ENCODE assay signal across 24 cellular contexts in the genomic region with DNA sequence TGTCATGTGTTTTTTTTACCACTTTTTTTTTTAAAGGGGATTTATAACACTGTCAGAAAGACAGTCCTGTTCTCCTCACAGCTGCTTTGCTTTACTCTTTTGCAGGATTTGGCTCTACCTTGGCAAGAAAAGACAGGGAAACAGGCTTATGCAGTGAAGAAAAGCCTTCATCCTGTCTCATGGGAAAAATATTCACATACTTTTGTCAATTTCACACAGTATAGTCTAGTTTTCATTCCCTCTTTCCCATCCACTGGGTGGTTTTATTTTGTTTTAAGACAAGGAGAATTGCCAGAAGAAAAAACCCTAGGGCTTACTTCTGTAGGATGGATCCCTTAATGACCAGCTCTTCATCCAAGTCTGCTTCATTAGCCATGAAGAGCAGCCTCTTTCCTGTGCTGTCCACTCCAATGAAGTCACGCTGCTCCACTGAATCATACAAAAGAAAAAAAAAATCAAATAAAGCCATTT.
A peak's percentile ranks its signal among the peaks of the same experiment; 100 is the strongest.
DNase-seq lines count a peak whose midpoint lies in the region; ATAC-seq, FAIRE-seq and TF ChIP-seq lines count a peak whose summit lies in the region.
"Had no signal": no experiment of that assay in that cellular context is flagged by ENCODE, and none has a peak within 500 bp of the region (broad histone marks: within the 10 kb centered on the region; RNA-seq: fewer than 3 reads in every experiment).

No MANE protein-coding gene starts in this region.

- in situ Hi-C loops in astrocyte of the cerebellum (cut with HindIII; ENCODE audit: low sequenced_read_pairs) = no loop called here

- H3K4me3 Mint-ChIP-seq in activated CD4-positive, alpha-beta memory T cell treated with anti-CD3 and anti-CD28 coated beads for 36 hours = no peak overlapping the region
- H3K4me3 Mint-ChIP-seq: activated CD8-positive, alpha-beta memory T cell treated with anti-CD3 and anti-CD28 coated beads, Interleukin-2, amount 10 ng/mL, durations not matched to agents 7 days and 5 days; stimulated activated naive B cell treated with anti-CD40 and anti-IgM and Interleukin-4, amounts not matched to agents 10 μg/mL and 1 μg/mL and 100 μg/mL, for 72 hours had no signal

- H3K27me3 Mint-ChIP-seq in activated CD4-positive, alpha-beta memory T cell treated with anti-CD3 and anti-CD28 coated beads for 36 hours = no peaks in the 10 kb centered on the region
- H3K27me3 Mint-ChIP-seq: activated CD8-positive, alpha-beta memory T cell treated with anti-CD3 and anti-CD28 coated beads, Interleukin-2, amount 10 ng/mL, durations not matched to agents 7 days and 5 days; stimulated activated naive B cell treated with anti-CD40 and anti-IgM and Interleukin-4, amounts not matched to agents 10 μg/mL and 1 μg/mL and 100 μg/mL, for 72 hours had no signal

- no peak for TF ChIP-seq CTCF in heart right ventricle (IDR thresholded peaks at IDR 0.05)
- TF ChIP-seq CTCF in left ventricle myocardium inferior (IDR thresholded peaks at IDR 0.05; ENCODE audit: borderline replicate concordance) = no peak
- TF ChIP-seq CTCF in astrocyte of the cerebellum (IDR thresholded peaks at IDR 0.05; ENCODE audit: low read depth, low read length, missing control alignments) = no peak
- TF ChIP-seq CTCF in esophagus muscularis mucosa (IDR thresholded peaks at IDR 0.05) = no peak

- CTCF ChIA-PET in activated CD4-positive, alpha-beta memory T cell treated with anti-CD3 and anti-CD28 coated beads for 36 hours (lab: Charles Lee) = no interaction called here

- H3K27me3 ChIP-seq in heart right ventricle (no peaks in the 10 kb centered on the region), left ventricle myocardium inferior (ENCODE audit: low read depth) (no peaks in the 10 kb centered on the region), aorta (ENCODE audit: control insufficient read depth in 1 of 2, insufficient read depth in 2 of 2, low read length in 1 of 2) (no peaks in the 10 kb centered on the region), esophagus muscularis mucosa (no peaks in the 10 kb centered on the region)
- H3K27me3 ChIP-seq: left lung, pancreas, upper lobe of left lung had no signal

- H3K9me3 ChIP-seq in heart right ventricle = peaks cover 0 to 5% (median 0%) of the 10 kb centered on the region in 11 donors
- H3K9me3 ChIP-seq in left ventricle myocardium inferior (replicated peaks) = no peaks in the 10 kb centered on the region
- H3K9me3 ChIP-seq in aorta (ENCODE audit: control insufficient read depth, low read length) = no peaks in the 10 kb centered on the region
- H3K9me3 ChIP-seq in esophagus muscularis mucosa = no peaks in the 10 kb centered on the region
- H3K9me3 ChIP-seq: pancreas, upper lobe of left lung had no signal

- TF ChIP-seq EP300 in esophagus muscularis mucosa (IDR thresholded peaks at IDR 0.05) = no peak

- POLR2A ChIA-PET in activated CD4-positive, alpha-beta memory T cell treated with anti-CD3 and anti-CD28 coated beads for 36 hours (lab: Charles Lee) = interaction anchor here (1.0 kb wide), 1 partner anchor 60 kb away, joined by 3 read pairs; a partner anchor contains a TSS

- H3K4me1 ChIP-seq in heart right ventricle (peaks cover 0 to 20% (median 4%) of the 10 kb centered on the region in 9 donors), left ventricle myocardium inferior (peaks cover 4% of the 10 kb centered on the region), aorta (ENCODE audit: control insufficient read depth in 1 of 2, insufficient read depth in 2 of 2, low read length in 2 of 2) (no peaks in the 10 kb centered on the region), esophagus muscularis mucosa (peaks cover 0 to 17% (median 8%) of the 10 kb centered on the region in 4 donors)
- H3K4me1 ChIP-seq: left lung, pancreas, upper lobe of left lung had no signal

- H3K36me3 ChIP-seq in heart right ventricle = peaks cover 0 to 27% (median 0%) of the 10 kb centered on the region in 9 donors
- peaks cover 9% of the 10 kb centered on the region for H3K36me3 ChIP-seq in left ventricle myocardium inferior
- no peaks in the 10 kb centered on the region for H3K36me3 ChIP-seq in aorta (ENCODE audit: control insufficient read depth in 1 of 2, insufficient read depth in 2 of 2, low read length in 1 of 2)
- H3K36me3 ChIP-seq in esophagus muscularis mucosa = peaks cover 0 to 20% (median 15%) of the 10 kb centered on the region in 4 donors
- H3K36me3 ChIP-seq: pancreas had no signal

- no peak for TF ChIP-seq POLR2A in esophagus muscularis mucosa (IDR thresholded peaks at IDR 0.05; ENCODE audit: low read depth)

- peak in 5 of 8 donors; percentile 37 to 81 (median 61) for ATAC-seq in heart right ventricle
- peak; percentile 46 for ATAC-seq in aorta (ENCODE audit: low FRiP score)
- ATAC-seq: activated CD8-positive, alpha-beta memory T cell treated with anti-CD3 and anti-CD28 coated beads, Interleukin-2, amount 10 ng/mL, durations not matched to agents 7 days and 5 days; left lung; Right ventricle myocardium inferior; stimulated activated naive B cell treated with anti-CD40 and anti-IgM and Interleukin-4, amounts not matched to agents 10 μg/mL and 1 μg/mL and 100 μg/mL, for 72 hours had no signal

- no peak for FAIRE-seq in HTR-8/SVneo (lab: Jason Lieb, UNC)
- FAIRE-seq: bronchial epithelial cell, pancreas had no signal

- DNase-seq in heart right ventricle = no peak
- DNase-seq in left ventricle myocardium inferior = no peak
- DNase-seq in astrocyte of the cerebellum (ENCODE audit: low read depth) = peak; percentile 40
- peak; percentile 22 for DNase-seq in hepatic stellate cell (ENCODE audit: low spot score)
- DNase-seq in aorta = no peak
- DNase-seq in esophagus muscularis mucosa (ENCODE audit: extremely low spot score) = no peak
- no peak for DNase-seq in activated CD4-positive, alpha-beta memory T cell treated with anti-CD3 and anti-CD28 coated beads for 36 hours
- no peak for DNase-seq in HTR-8/SVneo (ENCODE audit: insufficient read length, low spot score)
- DNase-seq: 8988T; activated CD8-positive, alpha-beta memory T cell treated with anti-CD3 and anti-CD28 coated beads, Interleukin-2, amount 10 ng/mL, durations not matched to agents 7 days and 5 days; effector CD4-positive, alpha-beta T cell; foreskin melanocyte; GDM1; GOT3; left lung; NCI-H1694; NCI-H446 treated with DMSO at 0.1 percent for 48 hours; pancreas; stimulated activated CD4-positive, alpha-beta T cell treated with anti-CD3 and anti-CD28 coated beads, Interleukin-12 subunit alpha, Interleukin-12 subunit beta, amount 100 ng/mL, for 4 hours; stimulated activated naive B cell treated with anti-CD40 and anti-IgM and Interleukin-4, amounts not matched to agents 10 μg/mL and 1 μg/mL and 100 μg/mL, for 72 hours; T-helper 2 cell; upper lobe of left lung had no signal

- no peaks in the 10 kb centered on the region for H3K4me1 Mint-ChIP-seq in activated CD4-positive, alpha-beta memory T cell treated with anti-CD3 and anti-CD28 coated beads for 36 hours (ENCODE audit: low read depth)
- H3K4me1 Mint-ChIP-seq: stimulated activated naive B cell treated with anti-CD40 and anti-IgM and Interleukin-4, amounts not matched to agents 10 μg/mL and 1 μg/mL and 100 μg/mL, for 72 hours had no signal

- peaks cover 10% of the 10 kb centered on the region for H3K36me3 Mint-ChIP-seq in activated CD4-positive, alpha-beta memory T cell treated with anti-CD3 and anti-CD28 coated beads for 36 hours

- H3K9me3 Mint-ChIP-seq in activated CD4-positive, alpha-beta memory T cell treated with anti-CD3 and anti-CD28 coated beads for 36 hours = no peaks in the 10 kb centered on the region
- H3K9me3 Mint-ChIP-seq: stimulated activated naive B cell treated with anti-CD40 and anti-IgM and Interleukin-4, amounts not matched to agents 10 μg/mL and 1 μg/mL and 100 μg/mL, for 72 hours had no signal

- 67 to 84% methylated on average over 1 of the region's 1 CpG for WGBS in heart right ventricle, 2 donors
- WGBS in aorta, 2 donors = 25 to 38% methylated on average over 1 of the region's 1 CpG
- 77% methylated on average over 1 of the region's 1 CpG for WGBS in esophagus muscularis mucosa

- intact Hi-C loops in heart right ventricle (cut with DNase I) (no loop called here), left ventricle myocardium inferior (cut with micrococcal nuclease) (no loop called here), aorta (cut with DNase I) (no loop called here), esophagus muscularis mucosa (cut with DNase I) (no loop called here)
- intact Hi-C loops in activated CD4-positive, alpha-beta memory T cell treated with anti-CD3 and anti-CD28 coated beads for 36 hours (cut with micrococcal nuclease) = no loop called here

- H3K27ac ChIP-seq in heart right ventricle = peak overlapping the region in 3 of 10 donors; percentile 14 to 55 (median 40)
- no peak overlapping the region for H3K27ac ChIP-seq in left ventricle myocardium inferior (replicated peaks)
- peak overlapping the region in 1 of 2 donors; percentile 57 for H3K27ac ChIP-seq in aorta (ENCODE audit: low read depth in 1 of 2, low read length in 2 of 2)
- H3K27ac ChIP-seq in esophagus muscularis mucosa (replicated peaks in 1 of 4) = no peak overlapping the region
- H3K27ac ChIP-seq: left lung, pancreas, upper lobe of left lung had no signal

- H3K4me3 ChIP-seq in heart right ventricle (no peak overlapping the region), left ventricle myocardium inferior (no peak overlapping the region), astrocyte of the cerebellum (ENCODE audit: low read depth, low read length) (no peak overlapping the region), aorta (ENCODE audit: low read length in 2 of 2) (no peak overlapping the region), esophagus muscularis mucosa (no peak overlapping the region)
- H3K4me3 ChIP-seq: left lung, pancreas, upper lobe of left lung had no signal

- H3K27ac Mint-ChIP-seq in activated CD4-positive, alpha-beta memory T cell treated with anti-CD3 and anti-CD28 coated beads for 36 hours = no peak overlapping the region
- H3K27ac Mint-ChIP-seq: activated CD8-positive, alpha-beta memory T cell treated with anti-CD3 and anti-CD28 coated beads, Interleukin-2, amount 10 ng/mL, durations not matched to agents 7 days and 5 days; stimulated activated naive B cell treated with anti-CD40 and anti-IgM and Interleukin-4, amounts not matched to agents 10 μg/mL and 1 μg/mL and 100 μg/mL, for 72 hours had no signal

Comparison
In these comparisons a context has a peak if more than half of its experiments do, and no peak if none do; other contexts are left out.
1. DNase-seq: peak in astrocyte of the cerebellum (single experiment) and hepatic stellate cell (single experiment); none in heart right ventricle (0 of 2), left ventricle myocardium inferior (single experiment), aorta (0 of 2), esophagus muscularis mucosa (single experiment), activated CD4-positive, alpha-beta memory T cell treated with anti-CD3 and anti-CD28 coated beads for 36 hours (single experiment) and HTR-8/SVneo (single experiment).